11 cellular contexts compared by ENCODE assay signal in the genomic region with DNA sequence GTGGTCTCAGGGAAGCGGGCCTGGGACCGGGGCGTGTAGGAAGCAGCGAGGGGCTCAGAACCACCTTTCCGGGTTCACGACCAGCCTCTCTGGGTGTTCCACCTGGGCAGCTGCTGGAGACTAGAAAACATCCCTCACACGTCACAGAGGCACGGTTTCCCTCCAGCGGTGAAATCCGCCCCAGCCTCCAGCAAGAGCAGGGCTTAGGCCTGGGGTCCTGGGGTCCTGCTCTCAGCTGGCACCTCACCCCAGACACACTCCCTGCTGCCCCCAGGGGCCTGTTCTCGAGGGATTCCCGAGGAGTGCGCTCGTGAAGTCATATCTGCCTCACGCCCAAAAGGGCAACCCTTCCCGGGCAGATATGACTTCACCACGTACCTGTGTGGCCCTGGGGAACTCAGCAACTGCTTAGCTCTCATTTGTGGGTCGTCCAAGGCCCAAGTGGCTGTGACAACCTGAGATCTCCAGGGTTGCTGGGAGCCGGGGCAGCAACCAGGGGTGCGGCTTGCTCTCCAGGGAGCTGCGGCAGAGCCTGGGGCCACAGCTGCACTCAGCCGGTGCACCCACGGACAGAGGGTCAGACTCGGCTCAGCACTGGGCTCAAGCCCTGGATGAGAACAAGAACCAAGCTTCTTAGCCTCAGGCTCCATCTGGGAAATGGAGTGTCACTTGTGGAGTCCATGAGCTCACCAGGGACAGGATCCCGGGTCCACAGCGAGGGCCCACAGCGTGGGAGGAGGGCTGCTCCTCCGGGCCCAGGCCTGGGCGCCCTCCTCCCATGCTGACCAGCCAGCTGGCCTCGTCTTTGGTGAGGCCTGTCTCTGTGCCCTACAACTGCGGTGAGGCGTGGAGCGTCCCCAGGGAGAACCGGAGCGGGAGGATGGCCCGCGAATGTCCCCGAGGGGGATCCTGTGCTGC. TPM values are rescaled to one million over a fixed set of nuclear protein-coding genes. Genes with fewer than 3 reads are reported as not detected.
DNase-seq lines count a peak whose midpoint lies in the region; ATAC-seq and TF ChIP-seq lines count a peak whose summit lies in the region.
"Had no signal": no experiment of that assay in that cellular context is flagged by ENCODE, and none has a peak within 500 bp of the region (broad histone marks: within the 10 kb centered on the region; RNA-seq: fewer than 3 reads in every experiment).

No MANE protein-coding gene starts in this region.

- H3K36me3 ChIP-seq in heart right ventricle (peaks cover 0 to 18% (median 0%) of the 10 kb centered on the region in 9 donors), WERI-Rb-1 (no peaks in the 10 kb centered on the region), upper lobe of right lung (peaks cover 8% of the 10 kb centered on the region)
- H3K36me3 ChIP-seq: adrenal gland had no signal

- H3K4me3 ChIP-seq in heart right ventricle: peak overlapping the region in 9 of 10 donors; percentile 46 to 69 (median 64)
- peak overlapping the region; percentile 55 for H3K4me3 ChIP-seq in WERI-Rb-1 (ENCODE audit: low read depth, low read length)
- H3K4me3 ChIP-seq in iPS-18c (ENCODE audit: insufficient read depth, low read depth, low read length): peak overlapping the region; percentile 80
- peak overlapping the region; percentile 63 for H3K4me3 ChIP-seq in upper lobe of right lung

- H3K27ac ChIP-seq in heart right ventricle (peak overlapping the region in 2 of 10 donors; percentile 15 to 70), WERI-Rb-1 (no peak overlapping the region), upper lobe of right lung (no peak overlapping the region)
- H3K27ac ChIP-seq: adrenal gland had no signal

- ATAC-seq in heart right ventricle (peak in 2 of 8 donors; percentile 4 to 5), upper lobe of right lung (no peak), HG03097 (IDR thresholded peaks at IDR 0.05; ENCODE audit: low FRiP score, unreplicated experiment) (no peak), GM21717 (IDR thresholded peaks at IDR 0.05; ENCODE audit: unreplicated experiment) (no peak), GM21367 (IDR thresholded peaks at IDR 0.05; ENCODE audit: unreplicated experiment) (no peak)

- DNase-seq in heart right ventricle: no peak
- no peak for DNase-seq in cardiac septum (ENCODE audit: low spot score)
- DNase-seq in WERI-Rb-1: peak; percentile 11
- no peak for DNase-seq in upper lobe of right lung

- TF ChIP-seq CTCF in heart right ventricle (IDR thresholded peaks at IDR 0.05) (no peak), WERI-Rb-1 (IDR thresholded peaks at IDR 0.05; ENCODE audit: low read depth, low read length) (no peak), upper lobe of right lung (IDR thresholded peaks at IDR 0.05) (no peak)

- H3K27me3 ChIP-seq in heart right ventricle (peaks cover 0 to 42% (median 7%) of the 10 kb centered on the region in 7 donors), WERI-Rb-1 (ENCODE audit: insufficient read depth, low read depth, severe bottlenecking) (no peaks in the 10 kb centered on the region), upper lobe of right lung (no peaks in the 10 kb centered on the region)
- H3K27me3 ChIP-seq: adrenal gland had no signal

- H3K9me3 ChIP-seq in heart right ventricle (no peaks in the 10 kb centered on the region), WERI-Rb-1 (ENCODE audit: severe bottlenecking) (no peaks in the 10 kb centered on the region), iPS-18c (ENCODE audit: control insufficient read depth, insufficient read depth, low read length) (no peaks in the 10 kb centered on the region), upper lobe of right lung (no peaks in the 10 kb centered on the region)
- H3K9me3 ChIP-seq: adrenal gland had no signal

- H3K4me1 ChIP-seq in heart right ventricle (peaks cover 0 to 19% (median 10%) of the 10 kb centered on the region in 9 donors), upper lobe of right lung (peaks cover 10% of the 10 kb centered on the region)

- intact Hi-C loops in heart right ventricle (cut with DNase I) (loop anchor here in 1 of 10 donors (5.0 kb wide), 1 partner anchor 403 kb away; a partner anchor contains a TSS), cardiac septum (cut with DNase I) (no loop called here), upper lobe of right lung (cut with DNase I) (no loop called here)

- WGBS in heart right ventricle, 2 donors: 71% methylated on average over 34 to 38 of the region's 38 CpGs

RNA-seq across cellular contexts. Expression of a gene that starts 0.7 kb away (rescaled TPM):
- total RNA-seq in heart right ventricle: under 1 TPM in 4 of 10 donors, not detected in 6; 0.09 to 0.23 (median 0.16) TPM
- polyA plus RNA-seq in heart right ventricle: under 1 TPM; 0.19 to 0.29 TPM
- total RNA-seq in cardiac septum: not detected
- total RNA-seq in upper lobe of right lung: 0.32 TPM

RNA-seq across cellular contexts. Expression of a gene that starts 7.1 kb away (rescaled TPM):
- not detected for total RNA-seq in heart right ventricle
- not detected for polyA plus RNA-seq in heart right ventricle
- not detected for total RNA-seq in cardiac septum
- total RNA-seq in upper lobe of right lung: not detected
- total RNA-seq: adrenal gland, myocyte, temporal lobe had no signal
- polyA plus RNA-seq: adrenal gland had no signal

RNA-seq across cellular contexts. Expression of a gene that starts 17.4 kb away (rescaled TPM):
- under 1 TPM in 2 of 10 donors, not detected in 8; 0.06 to 0.28 TPM for total RNA-seq in heart right ventricle
- polyA plus RNA-seq in heart right ventricle: under 1 TPM in 1 of 2 donors, not detected in 1; 0.03 TPM
- not detected for total RNA-seq in cardiac septum
- total RNA-seq in upper lobe of right lung: 4.9 TPM
- total RNA-seq: temporal lobe had no signal

RNA-seq across cellular contexts. Expression of a gene that starts 19.4 kb away (rescaled TPM):
- total RNA-seq in heart right ventricle (10 to 100 TPM; 10.8 to 34.3 (median 12.7) TPM), cardiac septum (12.1 TPM), upper lobe of right lung (53.3 TPM)
- polyA plus RNA-seq in heart right ventricle: 10 to 100 TPM in 1 of 2 donors, 1 to 10 TPM in 1; 4.8 to 12.2 TPM

RNA-seq across cellular contexts. Expression of a gene that starts 34.1 kb away (rescaled TPM):
- total RNA-seq in heart right ventricle (100 to 1,000 TPM; 186 to 433 (median 269) TPM), cardiac septum (438 TPM), upper lobe of right lung (355 TPM)
- 100 to 1,000 TPM; 261 to 324 TPM for polyA plus RNA-seq in heart right ventricle
